In the genomic region with DNA sequence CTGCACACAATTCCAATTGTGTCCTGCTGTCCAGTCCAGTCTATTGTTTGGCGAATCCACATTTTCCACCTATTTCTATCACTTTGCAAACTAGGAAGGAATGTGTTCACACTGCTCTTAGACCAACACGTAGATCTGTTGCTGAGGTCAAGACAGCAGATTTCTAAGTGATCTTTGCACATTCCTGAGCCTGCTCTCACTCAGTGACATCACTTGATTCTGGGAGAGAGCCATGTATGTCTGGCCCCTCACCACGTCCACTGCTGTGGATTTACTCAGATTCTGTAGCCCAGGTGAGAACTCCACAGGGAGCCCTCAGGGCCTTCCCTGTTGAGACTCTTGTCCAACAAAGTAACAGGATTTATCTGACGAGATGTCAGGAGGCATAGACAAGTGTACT, we compare ENCODE assay signal across 27 cellular contexts.
A peak's percentile ranks its signal among the peaks of the same experiment; 100 is the strongest.
DNase-seq lines count a peak whose midpoint lies in the region; ATAC-seq and TF ChIP-seq lines count a peak whose summit lies in the region.
"Had no signal": no experiment of that assay in that cellular context is flagged by ENCODE, and none has a peak within 500 bp of the region (broad histone marks: within the 10 kb centered on the region; RNA-seq: fewer than 3 reads in every experiment).

No MANE protein-coding gene starts in this region.

- H3K27ac Mint-ChIP-seq in H9: no peak overlapping the region
- H3K27ac Mint-ChIP-seq: activated CD4-positive, alpha-beta memory T cell treated with anti-CD3 and anti-CD28 coated beads for 36 hours; activated naive CD8-positive, alpha-beta T cell treated with anti-CD3 and anti-CD28 coated beads for 36 hours; stimulated activated effector memory CD8-positive, alpha-beta T cell treated with anti-CD3 and anti-CD28 coated beads, Interleukin-12 subunit alpha, Interleukin-12 subunit beta, amount 100 ng/mL, for 72 hours; T-cell had no signal

- no peaks in the 10 kb centered on the region for H4K20me1 ChIP-seq in H9 (ENCODE audit: control insufficient read depth, insufficient read depth, insufficient read length)

- no peak overlapping the region for H3K9ac ChIP-seq in H9 (ENCODE audit: extremely low read depth, insufficient read length, low read length)

- H3K18ac ChIP-seq in H9 (ENCODE audit: insufficient read length, low read depth, low read length): no peak overlapping the region

- TF ChIP-seq CTCF in RWPE2 (IDR thresholded peaks at IDR 0.05; ENCODE audit: poor library complexity, severe bottlenecking): no peak
- TF ChIP-seq CTCF in fibroblast of the aortic adventitia (IDR thresholded peaks at IDR 0.05; ENCODE audit: insufficient read depth, low read length): no peak
- TF ChIP-seq CTCF in suprapubic skin (IDR thresholded peaks at IDR 0.05): no peak
- TF ChIP-seq CTCF in H9 (conservative IDR thresholded peaks at IDR 0.05): no peak

- no peak overlapping the region for H3K14ac ChIP-seq in H9 (ENCODE audit: insufficient read depth, low read length)

- no peak overlapping the region for H2AFZ ChIP-seq in H9 (ENCODE audit: low read length)

- H3T11ph ChIP-seq in H9 (ENCODE audit: low read length): no peak overlapping the region

- H3K4me2 ChIP-seq in H9 (ENCODE audit: insufficient read depth, insufficient read length, low read length): no peak overlapping the region
- H3K4me2 ChIP-seq: smooth muscle cell had no signal

- H4K8ac ChIP-seq in H9 (replicated peaks; ENCODE audit: insufficient read length, low read depth, low read length): no peak overlapping the region

- H2BK5ac ChIP-seq in H9 (ENCODE audit: insufficient read length, low read length): no peak overlapping the region

- H3K4me3 Mint-ChIP-seq in H9: no peak overlapping the region
- H3K4me3 Mint-ChIP-seq: activated CD4-positive, alpha-beta memory T cell treated with anti-CD3 and anti-CD28 coated beads for 36 hours; activated naive CD8-positive, alpha-beta T cell treated with anti-CD3 and anti-CD28 coated beads for 36 hours; neural crest cell; stimulated activated effector memory CD8-positive, alpha-beta T cell treated with anti-CD3 and anti-CD28 coated beads, Interleukin-12 subunit alpha, Interleukin-12 subunit beta, amount 100 ng/mL, for 72 hours; T-cell had no signal

- TF ChIP-seq EP300 in suprapubic skin (IDR thresholded peaks at IDR 0.05): no peak

- H3K27ac ChIP-seq in RWPE2 (ENCODE audit: poor library complexity, severe bottlenecking): no peak overlapping the region
- no peak overlapping the region for H3K27ac ChIP-seq in suprapubic skin
- H3K27ac ChIP-seq in H9 (ENCODE audit: insufficient read length, low read depth, low read length): no peak overlapping the region
- H3K27ac ChIP-seq: body of pancreas, C4-2B, gastroesophageal sphincter, psoas muscle, uterus had no signal

- no peak for TF ChIP-seq POLR2A in suprapubic skin (IDR thresholded peaks at IDR 0.05)

- DNase-seq in EL (peak; percentile 68), RWPE2 (ENCODE audit: low spot score) (no peak), fibroblast of the aortic adventitia (ENCODE audit: low read depth) (peak; percentile 23), renal cortical epithelial cell (ENCODE audit: low read depth) (peak; percentile 41), suprapubic skin (ENCODE audit: low spot score in 2 of 2) (no peak), H9 (no peak)
- no peak for DNase-seq in activated CD8-positive, alpha-beta memory T cell treated with anti-CD3 and anti-CD28 coated beads, Interleukin-2, amount 50 U/mL, for 48 hours
- DNase-seq: activated CD4-positive, alpha-beta memory T cell treated with anti-CD3 and anti-CD28 coated beads for 36 hours; activated naive CD8-positive, alpha-beta T cell treated with anti-CD3 and anti-CD28 coated beads for 36 hours; body of pancreas; effector CD8-positive, alpha-beta T cell; erythroblast; mammary epithelial cell; NCI-H1105 treated with DMSO at 0.1 percent for 48 hours; NCI-H2029 treated with DMSO at 0.1 percent for 48 hours; NCI-H345; PC-3; psoas muscle; SHP77 treated with DMSO at 0.1 percent for 48 hours; T-cell; uterus had no signal

- H3K79me1 ChIP-seq in H9 (ENCODE audit: insufficient read depth, low read depth, low read length, poor library complexity, severe bottlenecking): no peaks in the 10 kb centered on the region

- no peak overlapping the region for H2BK12ac ChIP-seq in H9 (ENCODE audit: insufficient read length, low read depth, low read length)

- H3K27me3 Mint-ChIP-seq in H9 (ENCODE audit: low read depth): no peaks in the 10 kb centered on the region
- H3K27me3 Mint-ChIP-seq: activated CD4-positive, alpha-beta memory T cell treated with anti-CD3 and anti-CD28 coated beads for 36 hours; T-cell had no signal

- H3K4me3 ChIP-seq in RWPE2 (ENCODE audit: severe bottlenecking): no peak overlapping the region
- H3K4me3 ChIP-seq in fibroblast of the aortic adventitia (ENCODE audit: low read depth, low read length): no peak overlapping the region
- no peak overlapping the region for H3K4me3 ChIP-seq in suprapubic skin
- H3K4me3 ChIP-seq: body of pancreas, gastroesophageal sphincter, psoas muscle, smooth muscle cell, uterus had no signal

- H3K27me3 ChIP-seq in RWPE2 (ENCODE audit: insufficient read depth, poor library complexity, severe bottlenecking) (no peaks in the 10 kb centered on the region), suprapubic skin (no peaks in the 10 kb centered on the region), H9 (ENCODE audit: insufficient read depth, low read length) (no peaks in the 10 kb centered on the region)
- H3K27me3 ChIP-seq: body of pancreas, gastroesophageal sphincter, uterus had no signal

- WGBS in suprapubic skin: 75% methylated on average over 4 of the region's 4 CpGs
- WGBS in H9 (ENCODE audit: extremely low coverage, insufficient read length, low lambda C conversion rate): no CpG with 5 or more reads among the region's 4 CpGs

- H2BK120ac ChIP-seq in H9 (ENCODE audit: low read depth, low read length, poor library complexity, severe bottlenecking): no peak overlapping the region

- H2BK15ac ChIP-seq in H9 (ENCODE audit: low read depth, low read length): no peak overlapping the region

- ATAC-seq in RWPE2 (ENCODE audit: low read depth) (peak; percentile 33; the same call in 1 of the 3 replicates), GM21576 (IDR thresholded peaks at IDR 0.05; ENCODE audit: unreplicated experiment) (no peak)
- ATAC-seq: body of pancreas; gastroesophageal sphincter; PC-3; psoas muscle; stimulated activated effector memory CD8-positive, alpha-beta T cell treated with anti-CD3 and anti-CD28 coated beads, Interleukin-12 subunit alpha, Interleukin-12 subunit beta, amount 100 ng/mL, for 72 hours; T-cell had no signal

- H2BK20ac ChIP-seq in H9 (ENCODE audit: low read depth, low read length, poor library complexity, severe bottlenecking): no peak overlapping the region

- H3K9me3 ChIP-seq in RWPE2 (ENCODE audit: severe bottlenecking) (no peaks in the 10 kb centered on the region), suprapubic skin (no peaks in the 10 kb centered on the region), H9 (ENCODE audit: control insufficient read depth, low read depth, low read length) (no peaks in the 10 kb centered on the region)
- H3K9me3 ChIP-seq: body of pancreas, gastroesophageal sphincter, psoas muscle, uterus had no signal

- no peaks in the 10 kb centered on the region for H3K36me3 Mint-ChIP-seq in H9 (ENCODE audit: insufficient read depth in 1 of 3, low read depth in 3 of 3)
- H3K36me3 Mint-ChIP-seq: activated CD4-positive, alpha-beta memory T cell treated with anti-CD3 and anti-CD28 coated beads for 36 hours; activated naive CD8-positive, alpha-beta T cell treated with anti-CD3 and anti-CD28 coated beads for 36 hours; stimulated activated effector memory CD8-positive, alpha-beta T cell treated with anti-CD3 and anti-CD28 coated beads, Interleukin-12 subunit alpha, Interleukin-12 subunit beta, amount 100 ng/mL, for 72 hours; T-cell had no signal

- peaks cover 0 to 3% of the 10 kb centered on the region in 2 experiments; a peak in 1 of 4 replicates for H3K4me1 Mint-ChIP-seq in H9
- H3K4me1 Mint-ChIP-seq: activated naive CD8-positive, alpha-beta T cell treated with anti-CD3 and anti-CD28 coated beads for 36 hours; stimulated activated effector memory CD8-positive, alpha-beta T cell treated with anti-CD3 and anti-CD28 coated beads, Interleukin-12 subunit alpha, Interleukin-12 subunit beta, amount 100 ng/mL, for 72 hours; T-cell had no signal

- no peak overlapping the region for H3K56ac ChIP-seq in H9 (ENCODE audit: insufficient read length, low read depth, low read length)

- no peak overlapping the region for H4K5ac ChIP-seq in H9 (ENCODE audit: insufficient read length, low read depth, low read length)

- H3K23ac ChIP-seq in H9 (ENCODE audit: insufficient read length, low read depth, low read length): no peak overlapping the region

- H3K9me3 Mint-ChIP-seq in H9: no peaks in the 10 kb centered on the region
- H3K9me3 Mint-ChIP-seq: activated CD4-positive, alpha-beta memory T cell treated with anti-CD3 and anti-CD28 coated beads for 36 hours; activated naive CD8-positive, alpha-beta T cell treated with anti-CD3 and anti-CD28 coated beads for 36 hours; neural crest cell; stimulated activated effector memory CD8-positive, alpha-beta T cell treated with anti-CD3 and anti-CD28 coated beads, Interleukin-12 subunit alpha, Interleukin-12 subunit beta, amount 100 ng/mL, for 72 hours; T-cell had no signal

- H3K23me2 ChIP-seq in H9 (ENCODE audit: insufficient read length, low read depth, low read length, poor library complexity, severe bottlenecking): no peaks in the 10 kb centered on the region

- H2AK5ac ChIP-seq in H9 (ENCODE audit: insufficient read length, low read length): no peak overlapping the region

- no peak overlapping the region for H3K4ac ChIP-seq in H9 (ENCODE audit: low read depth, low read length)

- H3K36me3 ChIP-seq in RWPE2 (ENCODE audit: low read depth) (no peaks in the 10 kb centered on the region), suprapubic skin (no peaks in the 10 kb centered on the region)
- H3K36me3 ChIP-seq: gastroesophageal sphincter, uterus had no signal

- no peaks in the 10 kb centered on the region for H3K79me2 ChIP-seq in H9 (ENCODE audit: insufficient read depth, low read length)

- no peak overlapping the region for H4K91ac ChIP-seq in H9 (ENCODE audit: insufficient read length, low read depth, low read length)

- H3K4me1 ChIP-seq in RWPE2 (ENCODE audit: insufficient read depth, poor library complexity, severe bottlenecking): no peaks in the 10 kb centered on the region
- no peaks in the 10 kb centered on the region for H3K4me1 ChIP-seq in suprapubic skin
- no peaks in the 10 kb centered on the region for H3K4me1 ChIP-seq in H9 (ENCODE audit: insufficient read depth, low read length)
- H3K4me1 ChIP-seq: body of pancreas, gastroesophageal sphincter, psoas muscle, uterus had no signal

Comparison
In these comparisons a context has a peak if more than half of its experiments do, and no peak if none do; other contexts are left out.
1. DNase-seq: peak in EL (single experiment), fibroblast of the aortic adventitia (single experiment) and renal cortical epithelial cell (single experiment); none in RWPE2 (single experiment), suprapubic skin (0 of 2), activated CD8-positive, alpha-beta memory T cell treated with anti-CD3 and anti-CD28 coated beads, Interleukin-2, amount 50 U/mL, for 48 hours (single experiment) and H9 (single experiment).